In genomic region chrX:153102436-153102835, GRCh38 we compare ENCODE assay signal across 31 cellular contexts. TPM values are rescaled to one million over a fixed set of nuclear protein-coding genes. Genes with fewer than 3 reads are reported as not detected.
"Had no signal": no experiment of that assay in that cellular context is flagged by ENCODE, and none has a peak within 500 bp of the region (broad histone marks: within the 10 kb centered on the region; RNA-seq: fewer than 3 reads in every experiment).

No MANE protein-coding gene starts in this region.

- H3K4me3 ChIP-seq: colonic mucosa, lung, mucosa of descending colon, pancreas, smooth muscle cell, stomach, thyroid gland, vagina had no signal

- H3K36me3 ChIP-seq: colonic mucosa, neutrophil, pancreas, stomach, thyroid gland, vagina had no signal

- H3K27me3 ChIP-seq: colonic mucosa, neutrophil, pancreas, stomach, thyroid gland, vagina had no signal

- DNase-seq: colonic mucosa; dermis blood vessel endothelial cell; effector memory CD4-positive, alpha-beta T cell; hypothalamus; immature natural killer cell; islet precursor cell; kidney glomerular epithelial cell; left colon; left ventricle myocardium superior; mucosa of descending colon; naive B cell; pancreas; stimulated activated CD4-positive, alpha-beta T cell treated with anti-CD3 and anti-CD28 coated beads, Interleukin-12 subunit alpha, Interleukin-12 subunit beta, amount 100 ng/mL, for 4 hours; stimulated activated CD4-positive, alpha-beta T cell treated with anti-CD3 and anti-CD28 coated beads, Interleukin-2, amount 100 ng/mL, for 24 hours; stimulated activated CD4-positive, alpha-beta T cell treated with anti-CD3 and anti-CD28 coated beads, Interleukin-4, amount 100 ng/mL, for 24 hours; stimulated activated naive CD4-positive, alpha-beta T cell treated with Interleukin-2 at 50 U/mL for 16 hours; stomach; thyroid gland; trophoblast cell had no signal

- H3K4me1 ChIP-seq: colonic mucosa, pancreas, stomach, thyroid gland, vagina had no signal

- H3K9me3 ChIP-seq: colonic mucosa, mucosa of descending colon, neutrophil, pancreas, thyroid gland, vagina had no signal

- H3K27ac ChIP-seq: colonic mucosa, neutrophil, pancreas, stomach, thyroid gland, vagina had no signal

- ATAC-seq: left colon; left ventricle myocardium superior; mucosa of descending colon; pancreas; sciatic nerve; stimulated activated effector memory CD8-positive, alpha-beta T cell treated with anti-CD3 and anti-CD28 coated beads, Interleukin-12 subunit alpha, Interleukin-12 subunit beta, amount 100 ng/mL, for 72 hours had no signal

- H3K9me3 Mint-ChIP-seq: immature natural killer cell had no signal

- H3K27ac Mint-ChIP-seq: immature natural killer cell; memory B cell; mesothelial cell of epicardium; naive B cell; natural killer cell treated with Interleukin-12 subunit alpha and Interleukin-12 subunit beta and Interleukin-15 and Interleukin-18, amount 100 ng/mL, for 72 hours; stimulated activated effector memory CD8-positive, alpha-beta T cell treated with anti-CD3 and anti-CD28 coated beads, Interleukin-12 subunit alpha, Interleukin-12 subunit beta, amount 100 ng/mL, for 72 hours had no signal

- H3K4me1 Mint-ChIP-seq: mesothelial cell of epicardium, neural crest cell had no signal

- H3K4me2 ChIP-seq: smooth muscle cell had no signal

- FAIRE-seq: endometrium, frontal cortex, pancreas had no signal

- H3K4me3 Mint-ChIP-seq: immature natural killer cell; memory B cell; mesothelial cell of epicardium; naive B cell; natural killer cell treated with Interleukin-12 subunit alpha and Interleukin-12 subunit beta and Interleukin-15 and Interleukin-18, amount 100 ng/mL, for 72 hours; neural crest cell; stimulated activated effector memory CD8-positive, alpha-beta T cell treated with anti-CD3 and anti-CD28 coated beads, Interleukin-12 subunit alpha, Interleukin-12 subunit beta, amount 100 ng/mL, for 72 hours had no signal

- H3K36me3 Mint-ChIP-seq: immature natural killer cell; mesothelial cell of epicardium; naive B cell; natural killer cell treated with Interleukin-12 subunit alpha and Interleukin-12 subunit beta and Interleukin-15 and Interleukin-18, amount 100 ng/mL, for 72 hours; stimulated activated effector memory CD8-positive, alpha-beta T cell treated with anti-CD3 and anti-CD28 coated beads, Interleukin-12 subunit alpha, Interleukin-12 subunit beta, amount 100 ng/mL, for 72 hours had no signal

RNA-seq across cellular contexts. Expression of gene PNMA6A, which starts 30.2 kb away (rescaled TPM):
- polyA plus RNA-seq: immature natural killer cell had no signal

RNA-seq across cellular contexts. Expression of gene PNMA3, which starts 46.2 kb away (rescaled TPM):
- total RNA-seq: dermis blood vessel endothelial cell had no signal
